Comparison of ENCODE assay signal across 9 cellular contexts in genomic region chr7:14836571-14837189, GRCh38.
DNase-seq lines count a peak whose midpoint lies in the region; ATAC-seq and TF ChIP-seq lines count a peak whose summit lies in the region.
"Had no signal": no experiment of that assay in that cellular context is flagged by ENCODE, and none has a peak within 500 bp of the region (broad histone marks: within the 10 kb centered on the region; RNA-seq: fewer than 3 reads in every experiment).

No MANE protein-coding gene starts in this region.

- peak; percentile 8 for DNase-seq in DMS79 treated with DMSO at 0.1 percent for 48 hours (lab: John Stamatoyannopoulos, UW)
- no peak for DNase-seq in DMS79 (lab: John Stamatoyannopoulos, UW)
- peak; percentile 57 for DNase-seq in left ventricle myocardium superior
- peak in 1 of 2 donors; percentile 42 for DNase-seq in aorta
- DNase-seq in activated CD4-positive, alpha-beta T cell treated with anti-CD3 and anti-CD28 coated beads, Interleukin-2, amount 50 U/mL, for 48 hours = no peak
- no peak for DNase-seq in transverse colon

- no peak for TF ChIP-seq POLR2A in transverse colon (IDR thresholded peaks at IDR 0.05)

- no peaks in the 10 kb centered on the region for H3K9me3 ChIP-seq in aorta (ENCODE audit: control insufficient read depth, low read length)
- no peaks in the 10 kb centered on the region for H3K9me3 ChIP-seq in transverse colon

- H3K4me1 ChIP-seq in aorta (ENCODE audit: control insufficient read depth in 1 of 2, insufficient read depth in 2 of 2, low read length in 2 of 2) (no peaks in the 10 kb centered on the region), transverse colon (no peaks in the 10 kb centered on the region)

- H3K36me3 ChIP-seq in aorta (ENCODE audit: control insufficient read depth in 1 of 2, insufficient read depth in 2 of 2, low read length in 1 of 2) (no peaks in the 10 kb centered on the region), transverse colon (no peaks in the 10 kb centered on the region)

- H3K27ac ChIP-seq in aorta (ENCODE audit: low read depth in 1 of 2, low read length in 2 of 2) (no peak overlapping the region), transverse colon (no peak overlapping the region)
- H3K27ac ChIP-seq: 22Rv1 had no signal

- peak; percentile 78 for ATAC-seq in SK-N-SH treated with all-trans-retinoic acid at 6 μM for 48 hours
- ATAC-seq in left ventricle myocardium superior = peak; percentile 88
- ATAC-seq in aorta (ENCODE audit: low FRiP score) = peak; percentile 73
- no peak for ATAC-seq in HG02798 (IDR thresholded peaks at IDR 0.05; ENCODE audit: poor library complexity, unreplicated experiment)

- H3K4me3 ChIP-seq in aorta (ENCODE audit: low read length in 2 of 2) (no peak overlapping the region), transverse colon (no peak overlapping the region)

- no peak for TF ChIP-seq CTCF in transverse colon (IDR thresholded peaks at IDR 0.05)

- H3K27me3 ChIP-seq in aorta (ENCODE audit: control insufficient read depth in 1 of 2, insufficient read depth in 2 of 2, low read length in 1 of 2) (no peaks in the 10 kb centered on the region), transverse colon (no peaks in the 10 kb centered on the region)

- in situ Hi-C loops in transverse colon (cut with MboI; ENCODE audit: low pct_ligation_motif_present in 1 of 4, low pct_unique_long_range_greater_than_20kb in 1 of 4, low sequenced_read_pairs in 3 of 4) = no loop called here

- 10 to 11% methylated on average over 6 of the region's 6 CpGs for WGBS in aorta, 2 donors
- 50 to 78% methylated on average over 1 to 6 of the region's 6 CpGs for WGBS in transverse colon (ENCODE audit: low coverage in 1 of 2), 2 donors

- intact Hi-C loops in left ventricle myocardium superior (cut with micrococcal nuclease) (loop anchor here (10.0 kb wide), 1 partner anchor 178 kb away; no protein-coding TSS in a partner anchor), aorta (cut with DNase I) (no loop called here), transverse colon (cut with DNase I; ENCODE audit: low total_unique reads) (no loop called here)

- no peak for TF ChIP-seq EP300 in transverse colon (IDR thresholded peaks at IDR 0.05; ENCODE audit: low read depth)

TF ChIP-seq in SK-N-SH treated with all-trans-retinoic acid at 6 μM for 48 hours, 23 proteins besides CTCF, POLR2A, EP300 and RAD21:
- TF ChIP-seq POU6F1 (CRISPR knock-in tag; IDR thresholded peaks at IDR 0.05; ENCODE audit: borderline replicate concordance, low read depth) (no peak), ZNF70 (CRISPR knock-in tag; IDR thresholded peaks at IDR 0.05) (no peak), ZC3H10 (CRISPR knock-in tag; IDR thresholded peaks at IDR 0.05) (no peak), ZFP3 (CRISPR knock-in tag; IDR thresholded peaks at IDR 0.05) (no peak)

Comparison
In these comparisons a context has a peak if more than half of its experiments do, and no peak if none do; other contexts are left out.
1. DNase-seq: peak in DMS79 treated with DMSO at 0.1 percent for 48 hours (single experiment) and left ventricle myocardium superior (single experiment); none in DMS79 (single experiment), activated CD4-positive, alpha-beta T cell treated with anti-CD3 and anti-CD28 coated beads, Interleukin-2, amount 50 U/mL, for 48 hours (0 of 2) and transverse colon (single experiment).